30 cellular contexts compared by ENCODE assay signal in the genomic region with DNA sequence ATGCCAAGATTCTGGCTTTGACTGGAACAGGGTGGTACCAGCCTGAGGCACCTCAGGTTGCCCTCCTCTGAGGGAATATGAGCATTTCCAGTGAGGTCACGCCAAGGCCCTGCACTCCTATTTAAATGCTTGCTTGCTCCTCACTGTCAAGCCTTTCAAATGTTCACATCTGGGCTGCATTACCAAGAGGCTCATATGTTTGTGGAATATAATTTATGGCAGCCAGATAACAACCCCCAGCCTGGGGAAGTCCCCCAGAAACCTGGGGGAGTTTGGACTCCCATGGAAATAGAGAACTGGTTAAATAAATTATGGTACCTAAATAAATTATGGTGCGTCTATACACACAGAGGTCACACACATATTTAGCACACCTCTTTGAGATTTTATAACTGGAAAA.
"Had no signal": no experiment of that assay in that cellular context is flagged by ENCODE, and none has a peak within 500 bp of the region (broad histone marks: within the 10 kb centered on the region; RNA-seq: fewer than 3 reads in every experiment).

No MANE protein-coding gene starts in this region.

- DNase-seq: activated CD4-positive, alpha-beta memory T cell treated with anti-CD3 and anti-CD28 coated beads, Interleukin-2, amount 10 ng/mL, durations not matched to agents 7 days and 5 days; activated CD4-positive, alpha-beta T cell treated with anti-CD3 and anti-CD28 coated beads, Interleukin-2, amount 10 ng/mL, durations not matched to agents 24 days and 14 days; activated CD4-positive, CD25-positive, alpha-beta regulatory T cell treated with anti-CD3 and anti-CD28 coated beads, Interleukin-2, amount 50 U/mL, for 72 hours; activated CD8-positive, alpha-beta memory T cell treated with anti-CD3 and anti-CD28 coated beads, Interleukin-2, amount 50 U/mL, for 48 hours; activated naive CD8-positive, alpha-beta T cell treated with anti-CD3 and anti-CD28 coated beads, Interleukin-2, amount 50 U/mL, for 24 hours; activated T-cell treated with anti-CD3 and anti-CD28 coated beads, Interleukin-2, amount 50 U/mL, for 24 hours; anterior cingulate cortex; effector memory CD4-positive, alpha-beta T cell; erythroblast; hypothalamus; immature natural killer cell; kidney; lower lobe of right lung; nucleus accumbens; pancreas; retina; stimulated activated CD4-positive, alpha-beta T cell treated with anti-CD3 and anti-CD28 coated beads, Interleukin-12 subunit alpha, Interleukin-12 subunit beta, amount 100 ng/mL, for 4 hours; stimulated activated CD4-positive, alpha-beta T cell treated with anti-CD3 and anti-CD28 coated beads, Interleukin-4, amount 100 ng/mL, for 1 hour; stimulated activated naive CD8-positive, alpha-beta T cell treated with anti-CD3 and anti-CD28 coated beads, Interleukin-15, Interleukin-2, amounts not matched to agents 100 U/mL and 50 U/mL, for 24 hours; T-helper 17 cell; T1000; trophoblast cell had no signal

- H3K4me3 Mint-ChIP-seq: activated CD4-positive, alpha-beta memory T cell treated with anti-CD3 and anti-CD28 coated beads, Interleukin-2, amount 10 ng/mL, durations not matched to agents 7 days and 5 days; activated CD4-positive, alpha-beta T cell treated with anti-CD3 and anti-CD28 coated beads, Interleukin-2, amount 10 ng/mL, durations not matched to agents 24 days and 14 days; activated naive CD4-positive, alpha-beta T cell treated with anti-CD3 and anti-CD28 coated beads, Interleukin-2, amount 50 U/mL, for 24 hours; activated naive CD8-positive, alpha-beta T cell treated with anti-CD3 and anti-CD28 coated beads, Interleukin-2, amount 50 U/mL, for 24 hours; activated T-cell treated with anti-CD3 and anti-CD28 coated beads, Interleukin-2, amount 50 U/mL, for 24 hours; immature natural killer cell; T-helper 17 cell had no signal

- H3K9me3 Mint-ChIP-seq: activated CD4-positive, alpha-beta memory T cell treated with anti-CD3 and anti-CD28 coated beads, Interleukin-2, amount 10 ng/mL, durations not matched to agents 7 days and 5 days; activated CD4-positive, alpha-beta T cell treated with anti-CD3 and anti-CD28 coated beads, Interleukin-2, amount 10 ng/mL, durations not matched to agents 24 days and 14 days; activated naive CD4-positive, alpha-beta T cell treated with anti-CD3 and anti-CD28 coated beads, Interleukin-2, amount 50 U/mL, for 24 hours; activated naive CD8-positive, alpha-beta T cell treated with anti-CD3 and anti-CD28 coated beads, Interleukin-2, amount 50 U/mL, for 24 hours; activated T-cell treated with anti-CD3 and anti-CD28 coated beads, Interleukin-2, amount 50 U/mL, for 24 hours; immature natural killer cell had no signal

- H3K27ac ChIP-seq: gastroesophageal sphincter, lower lobe of right lung, pancreas, prostate gland, skin epidermis, thoracic aorta, vagina had no signal

- H3K27ac Mint-ChIP-seq: activated CD4-positive, alpha-beta memory T cell treated with anti-CD3 and anti-CD28 coated beads, Interleukin-2, amount 10 ng/mL, durations not matched to agents 7 days and 5 days; activated CD4-positive, alpha-beta T cell treated with anti-CD3 and anti-CD28 coated beads, Interleukin-2, amount 10 ng/mL, durations not matched to agents 24 days and 14 days; activated naive CD8-positive, alpha-beta T cell treated with anti-CD3 and anti-CD28 coated beads, Interleukin-2, amount 50 U/mL, for 24 hours; activated T-cell treated with anti-CD3 and anti-CD28 coated beads, Interleukin-2, amount 50 U/mL, for 24 hours; T-helper 17 cell had no signal

- H3K36me3 ChIP-seq: gastroesophageal sphincter, pancreas, prostate gland, thoracic aorta, vagina had no signal

- H3K27me3 ChIP-seq: gastroesophageal sphincter, pancreas, vagina had no signal

- H3K36me3 Mint-ChIP-seq: activated naive CD4-positive, alpha-beta T cell treated with anti-CD3 and anti-CD28 coated beads, Interleukin-2, amount 50 U/mL, for 24 hours had no signal

- H3K27me3 Mint-ChIP-seq: activated CD4-positive, alpha-beta T cell treated with anti-CD3 and anti-CD28 coated beads, Interleukin-2, amount 10 ng/mL, durations not matched to agents 24 days and 14 days; activated naive CD4-positive, alpha-beta T cell treated with anti-CD3 and anti-CD28 coated beads, Interleukin-2, amount 50 U/mL, for 24 hours; activated naive CD8-positive, alpha-beta T cell treated with anti-CD3 and anti-CD28 coated beads, Interleukin-2, amount 50 U/mL, for 24 hours; activated T-cell treated with anti-CD3 and anti-CD28 coated beads, Interleukin-2, amount 50 U/mL, for 24 hours; T-helper 17 cell had no signal

- H3K4me1 ChIP-seq: pancreas, prostate gland, vagina had no signal

- H3K9me3 ChIP-seq: gastroesophageal sphincter, lower lobe of right lung, pancreas, prostate gland, thoracic aorta, vagina had no signal

- H3K4me3 ChIP-seq: gastroesophageal sphincter, lower lobe of right lung, pancreas, prostate gland, skin epidermis, thoracic aorta, vagina had no signal

- H3K4me1 Mint-ChIP-seq: activated naive CD4-positive, alpha-beta T cell treated with anti-CD3 and anti-CD28 coated beads, Interleukin-2, amount 50 U/mL, for 24 hours; activated naive CD8-positive, alpha-beta T cell treated with anti-CD3 and anti-CD28 coated beads, Interleukin-2, amount 50 U/mL, for 24 hours; immature natural killer cell; T-helper 17 cell had no signal

- ATAC-seq: activated naive CD8-positive, alpha-beta T cell treated with anti-CD3 and anti-CD28 coated beads, Interleukin-2, amount 50 U/mL, for 24 hours; gastroesophageal sphincter; left lobe of liver; lower lobe of right lung; pancreas; sciatic nerve; stimulated activated naive CD8-positive, alpha-beta T cell treated with anti-CD3 and anti-CD28 coated beads, Interleukin-15, Interleukin-2, amounts not matched to agents 100 U/mL and 50 U/mL, for 24 hours; T-helper 17 cell had no signal
